ENCODE assay signal across 2 cellular contexts in the genomic region with DNA sequence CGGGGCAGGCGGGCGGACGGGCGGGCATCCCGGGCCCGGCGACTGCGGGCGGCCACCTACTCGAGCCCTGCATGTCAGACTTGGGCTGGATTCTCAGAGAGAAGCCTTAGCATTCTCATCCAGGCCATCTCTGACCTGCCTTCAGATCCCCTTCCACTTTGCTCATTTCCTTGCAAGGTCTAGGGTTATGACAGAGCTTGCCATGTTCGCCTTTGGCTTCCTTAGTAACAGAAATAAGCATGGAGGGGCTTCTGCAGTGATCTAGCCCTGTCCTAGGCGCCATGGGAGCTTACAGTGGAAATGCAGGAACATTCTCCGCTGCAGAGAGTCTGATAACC.
A peak's percentile ranks its signal among the peaks of the same experiment; 100 is the strongest.
TF ChIP-seq lines count a peak whose summit lies in the region.

No MANE protein-coding gene starts in this region.

TF ChIP-seq in HEK293, 187 proteins besides CTCF, POLR2A, EP300 and RAD21 (continued from another document):
- TF ChIP-seq ZNF791 (tag by site-specific recombination; IDR thresholded peaks at IDR 0.05) (no peak), ZNF2 (tag by site-specific recombination; IDR thresholded peaks at IDR 0.05) (no peak), ZNF626 (tag by site-specific recombination; IDR thresholded peaks at IDR 0.05) (no peak), ZNF366 (tag by site-specific recombination; conservative IDR thresholded peaks at IDR 0.05) (no peak), ZNF530 (tag by site-specific recombination; IDR thresholded peaks at IDR 0.05; ENCODE audit: low read depth) (no peak), SP3 (tag by site-specific recombination; IDR thresholded peaks at IDR 0.05) (no peak), KLF16 (tag by site-specific recombination; IDR thresholded peaks at IDR 0.05) (no peak), ZBTB1 (tag by site-specific recombination; IDR thresholded peaks at IDR 0.05) (no peak)
- TF ChIP-seq, protein P1, sequence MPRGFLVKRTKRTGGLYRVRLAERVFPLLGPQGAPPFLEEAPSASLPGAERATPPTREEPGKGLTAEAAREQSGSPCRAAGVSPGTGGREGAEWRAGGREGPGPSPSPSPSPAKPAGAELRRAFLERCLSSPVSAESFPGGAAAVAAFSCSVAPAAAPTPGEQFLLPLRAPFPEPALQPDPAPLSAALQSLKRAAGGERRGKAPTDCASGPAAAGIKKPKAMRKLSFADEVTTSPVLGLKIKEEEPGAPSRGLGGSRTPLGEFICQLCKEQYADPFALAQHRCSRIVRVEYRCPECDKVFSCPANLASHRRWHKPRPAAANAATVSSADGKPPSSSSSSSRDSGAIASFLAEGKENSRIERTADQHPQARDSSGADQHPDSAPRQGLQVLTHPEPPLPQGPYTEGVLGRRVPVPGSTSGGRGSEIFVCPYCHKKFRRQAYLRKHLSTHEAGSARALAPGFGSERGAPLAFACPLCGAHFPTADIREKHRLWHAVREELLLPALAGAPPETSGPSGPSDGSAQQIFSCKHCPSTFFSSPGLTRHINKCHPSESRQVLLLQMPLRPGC (tag by site-specific recombination; IDR thresholded peaks at IDR 0.05) = no peak
- TF ChIP-seq, protein P2, sequence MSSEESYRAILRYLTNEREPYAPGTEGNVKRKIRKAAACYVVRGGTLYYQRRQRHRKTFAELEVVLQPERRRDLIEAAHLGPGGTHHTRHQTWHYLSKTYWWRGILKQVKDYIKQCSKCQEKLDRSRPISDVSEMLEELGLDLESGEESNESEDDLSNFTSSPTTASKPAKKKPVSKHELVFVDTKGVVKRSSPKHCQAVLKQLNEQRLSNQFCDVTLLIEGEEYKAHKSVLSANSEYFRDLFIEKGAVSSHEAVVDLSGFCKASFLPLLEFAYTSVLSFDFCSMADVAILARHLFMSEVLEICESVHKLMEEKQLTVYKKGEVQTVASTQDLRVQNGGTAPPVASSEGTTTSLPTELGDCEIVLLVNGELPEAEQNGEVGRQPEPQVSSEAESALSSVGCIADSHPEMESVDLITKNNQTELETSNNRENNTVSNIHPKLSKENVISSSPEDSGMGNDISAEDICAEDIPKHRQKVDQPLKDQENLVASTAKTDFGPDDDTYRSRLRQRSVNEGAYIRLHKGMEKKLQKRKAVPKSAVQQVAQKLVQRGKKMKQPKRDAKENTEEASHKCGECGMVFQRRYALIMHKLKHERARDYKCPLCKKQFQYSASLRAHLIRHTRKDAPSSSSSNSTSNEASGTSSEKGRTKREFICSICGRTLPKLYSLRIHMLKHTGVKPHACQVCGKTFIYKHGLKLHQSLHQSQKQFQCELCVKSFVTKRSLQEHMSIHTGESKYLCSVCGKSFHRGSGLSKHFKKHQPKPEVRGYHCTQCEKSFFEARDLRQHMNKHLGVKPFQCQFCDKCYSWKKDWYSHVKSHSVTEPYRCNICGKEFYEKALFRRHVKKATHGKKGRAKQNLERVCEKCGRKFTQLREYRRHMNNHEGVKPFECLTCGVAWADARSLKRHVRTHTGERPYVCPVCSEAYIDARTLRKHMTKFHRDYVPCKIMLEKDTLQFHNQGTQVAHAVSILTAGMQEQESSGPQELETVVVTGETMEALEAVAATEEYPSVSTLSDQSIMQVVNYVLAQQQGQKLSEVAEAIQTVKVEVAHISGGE (tag by site-specific recombination; conservative IDR thresholded peaks at IDR 0.05; ENCODE audit: low read depth) = no peak
- TF ChIP-seq, protein P3, sequence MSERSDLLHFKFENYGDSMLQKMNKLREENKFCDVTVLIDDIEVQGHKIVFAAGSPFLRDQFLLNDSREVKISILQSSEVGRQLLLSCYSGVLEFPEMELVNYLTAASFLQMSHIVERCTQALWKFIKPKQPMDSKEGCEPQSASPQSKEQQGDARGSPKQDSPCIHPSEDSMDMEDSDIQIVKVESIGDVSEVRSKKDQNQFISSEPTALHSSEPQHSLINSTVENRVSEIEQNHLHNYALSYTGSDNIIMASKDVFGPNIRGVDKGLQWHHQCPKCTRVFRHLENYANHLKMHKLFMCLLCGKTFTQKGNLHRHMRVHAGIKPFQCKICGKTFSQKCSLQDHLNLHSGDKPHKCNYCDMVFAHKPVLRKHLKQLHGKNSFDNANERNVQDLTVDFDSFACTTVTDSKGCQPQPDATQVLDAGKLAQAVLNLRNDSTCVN (tag by site-specific recombination; optimal IDR thresholded peaks at IDR 0.05) = no peak

TF ChIP-seq in GM12878, 131 proteins besides CTCF, POLR2A, EP300 and RAD21:
- TF ChIP-seq DPF2 (IDR thresholded peaks at IDR 0.05) (no peak), MTA2 (IDR thresholded peaks at IDR 0.05; ENCODE audit: low read depth) (no peak), HDAC6 (IDR thresholded peaks at IDR 0.05; ENCODE audit: unreplicated experiment) (peak; percentile 43), RCOR1 (conservative IDR thresholded peaks at IDR 0.05; ENCODE audit: low read depth, low read length) (no peak), CHD4 (IDR thresholded peaks at IDR 0.05) (no peak)
- TF ChIP-seq, protein P4, sequence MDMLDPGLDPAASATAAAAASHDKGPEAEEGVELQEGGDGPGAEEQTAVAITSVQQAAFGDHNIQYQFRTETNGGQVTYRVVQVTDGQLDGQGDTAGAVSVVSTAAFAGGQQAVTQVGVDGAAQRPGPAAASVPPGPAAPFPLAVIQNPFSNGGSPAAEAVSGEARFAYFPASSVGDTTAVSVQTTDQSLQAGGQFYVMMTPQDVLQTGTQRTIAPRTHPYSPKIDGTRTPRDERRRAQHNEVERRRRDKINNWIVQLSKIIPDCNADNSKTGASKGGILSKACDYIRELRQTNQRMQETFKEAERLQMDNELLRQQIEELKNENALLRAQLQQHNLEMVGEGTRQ (IDR thresholded peaks at IDR 0.05; ENCODE audit: borderline replicate concordance, low read depth, low read length) = no peak
- TF ChIP-seq, protein P5, sequence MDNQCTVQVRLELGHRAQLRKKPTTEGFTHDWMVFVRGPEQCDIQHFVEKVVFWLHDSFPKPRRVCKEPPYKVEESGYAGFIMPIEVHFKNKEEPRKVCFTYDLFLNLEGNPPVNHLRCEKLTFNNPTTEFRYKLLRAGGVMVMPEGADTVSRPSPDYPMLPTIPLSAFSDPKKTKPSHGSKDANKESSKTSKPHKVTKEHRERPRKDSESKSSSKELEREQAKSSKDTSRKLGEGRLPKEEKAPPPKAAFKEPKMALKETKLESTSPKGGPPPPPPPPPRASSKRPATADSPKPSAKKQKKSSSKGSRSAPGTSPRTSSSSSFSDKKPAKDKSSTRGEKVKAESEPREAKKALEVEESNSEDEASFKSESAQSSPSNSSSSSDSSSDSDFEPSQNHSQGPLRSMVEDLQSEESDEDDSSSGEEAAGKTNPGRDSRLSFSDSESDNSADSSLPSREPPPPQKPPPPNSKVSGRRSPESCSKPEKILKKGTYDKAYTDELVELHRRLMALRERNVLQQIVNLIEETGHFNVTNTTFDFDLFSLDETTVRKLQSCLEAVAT (IDR thresholded peaks at IDR 0.05) = no peak
- TF ChIP-seq, protein P6, sequence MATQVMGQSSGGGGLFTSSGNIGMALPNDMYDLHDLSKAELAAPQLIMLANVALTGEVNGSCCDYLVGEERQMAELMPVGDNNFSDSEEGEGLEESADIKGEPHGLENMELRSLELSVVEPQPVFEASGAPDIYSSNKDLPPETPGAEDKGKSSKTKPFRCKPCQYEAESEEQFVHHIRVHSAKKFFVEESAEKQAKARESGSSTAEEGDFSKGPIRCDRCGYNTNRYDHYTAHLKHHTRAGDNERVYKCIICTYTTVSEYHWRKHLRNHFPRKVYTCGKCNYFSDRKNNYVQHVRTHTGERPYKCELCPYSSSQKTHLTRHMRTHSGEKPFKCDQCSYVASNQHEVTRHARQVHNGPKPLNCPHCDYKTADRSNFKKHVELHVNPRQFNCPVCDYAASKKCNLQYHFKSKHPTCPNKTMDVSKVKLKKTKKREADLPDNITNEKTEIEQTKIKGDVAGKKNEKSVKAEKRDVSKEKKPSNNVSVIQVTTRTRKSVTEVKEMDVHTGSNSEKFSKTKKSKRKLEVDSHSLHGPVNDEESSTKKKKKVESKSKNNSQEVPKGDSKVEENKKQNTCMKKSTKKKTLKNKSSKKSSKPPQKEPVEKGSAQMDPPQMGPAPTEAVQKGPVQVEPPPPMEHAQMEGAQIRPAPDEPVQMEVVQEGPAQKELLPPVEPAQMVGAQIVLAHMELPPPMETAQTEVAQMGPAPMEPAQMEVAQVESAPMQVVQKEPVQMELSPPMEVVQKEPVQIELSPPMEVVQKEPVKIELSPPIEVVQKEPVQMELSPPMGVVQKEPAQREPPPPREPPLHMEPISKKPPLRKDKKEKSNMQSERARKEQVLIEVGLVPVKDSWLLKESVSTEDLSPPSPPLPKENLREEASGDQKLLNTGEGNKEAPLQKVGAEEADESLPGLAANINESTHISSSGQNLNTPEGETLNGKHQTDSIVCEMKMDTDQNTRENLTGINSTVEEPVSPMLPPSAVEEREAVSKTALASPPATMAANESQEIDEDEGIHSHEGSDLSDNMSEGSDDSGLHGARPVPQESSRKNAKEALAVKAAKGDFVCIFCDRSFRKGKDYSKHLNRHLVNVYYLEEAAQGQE (IDR thresholded peaks at IDR 0.05; ENCODE audit: low read depth, low read length) = no peak
